ENCODE assay signal across 26 cellular contexts in the genomic region with DNA sequence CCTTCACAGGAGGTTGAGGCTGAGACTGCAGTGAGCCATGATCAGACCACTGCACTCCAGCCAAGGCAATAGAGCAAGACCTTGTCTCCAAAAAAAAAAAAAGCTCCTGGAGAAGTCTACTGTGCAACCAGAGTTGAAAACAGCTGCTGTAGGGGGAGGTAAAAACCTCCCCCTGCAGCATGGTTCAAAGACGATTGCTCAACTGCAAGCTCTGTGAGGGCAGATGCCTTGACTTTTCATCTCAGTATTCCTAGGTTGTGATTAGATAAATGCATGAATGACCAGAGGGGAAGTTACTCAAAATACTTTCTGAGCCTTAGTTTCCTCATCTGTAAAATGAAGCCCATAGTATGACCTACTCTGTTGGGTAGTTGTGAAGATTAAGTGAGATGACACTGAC. TPM values are rescaled to one million over a fixed set of nuclear protein-coding genes. Genes with fewer than 3 reads are reported as not detected.
DNase-seq lines count a peak whose midpoint lies in the region; FAIRE-seq and TF ChIP-seq lines count a peak whose summit lies in the region.
"Had no signal": no experiment of that assay in that cellular context is flagged by ENCODE, and none has a peak within 500 bp of the region (broad histone marks: within the 10 kb centered on the region; RNA-seq: fewer than 3 reads in every experiment).

No MANE protein-coding gene starts in this region.

- H3K36me3 ChIP-seq in trophoblast cell (ENCODE audit: control insufficient read depth in 1 of 2, insufficient read depth in 2 of 2, low read length in 2 of 2) = no peaks in the 10 kb centered on the region
- no peaks in the 10 kb centered on the region for H3K36me3 ChIP-seq in esophagus muscularis mucosa
- H3K36me3 ChIP-seq: Peyer's patch had no signal

- TF ChIP-seq EP300 in Ishikawa (IDR thresholded peaks at IDR 0.05; ENCODE audit: borderline replicate concordance) = no peak
- TF ChIP-seq EP300 in esophagus muscularis mucosa (IDR thresholded peaks at IDR 0.05) = no peak

- WGBS in trophoblast cell (ENCODE audit: extremely low coverage, insufficient coverage, insufficient read length) = no CpG with 5 or more reads among the region's 1 CpG
- 79% methylated on average over 1 of the region's 1 CpG for WGBS in esophagus muscularis mucosa

- H3K9me3 ChIP-seq in trophoblast cell (ENCODE audit: insufficient read depth, low read depth, low read length) = no peaks in the 10 kb centered on the region
- H3K9me3 ChIP-seq in esophagus muscularis mucosa = no peaks in the 10 kb centered on the region
- H3K9me3 ChIP-seq: Peyer's patch had no signal

- H3K79me1 ChIP-seq in trophoblast cell (ENCODE audit: low read length) = no peaks in the 10 kb centered on the region

- no peak overlapping the region for H3K4ac ChIP-seq in trophoblast cell (ENCODE audit: low read depth, low read length)

- no peak overlapping the region for H3K4me2 ChIP-seq in trophoblast cell (ENCODE audit: low read length)
- H3K4me2 ChIP-seq: A549, GM23338 had no signal

- intact Hi-C loops in esophagus muscularis mucosa (cut with DNase I) = no loop called here

- H3K27ac ChIP-seq in coronary artery (no peak overlapping the region), trophoblast cell (ENCODE audit: low read depth, low read length) (no peak overlapping the region), esophagus muscularis mucosa (replicated peaks in 1 of 4) (no peak overlapping the region)
- H3K27ac ChIP-seq: A549 had no signal

- no peak for TF ChIP-seq RAD21 in Ishikawa (IDR thresholded peaks at IDR 0.05; ENCODE audit: low read depth)

- no peak overlapping the region for H2BK5ac ChIP-seq in trophoblast cell (ENCODE audit: low read depth, low read length, poor library complexity)

- no peak overlapping the region for H4K12ac ChIP-seq in trophoblast cell (ENCODE audit: low read depth, low read length)

- no peak overlapping the region for H4K8ac ChIP-seq in trophoblast cell (ENCODE audit: low read depth, low read length)

- no peak for FAIRE-seq in HTR-8/SVneo (lab: Jason Lieb, UNC)
- FAIRE-seq: A549, GM18507 had no signal

- no peak overlapping the region for H2BK12ac ChIP-seq in trophoblast cell (ENCODE audit: low read length)

- no peak for TF ChIP-seq POLR2A in NB4 (IDR thresholded peaks at IDR 0.05; ENCODE audit: extremely low read depth, insufficient read length)
- TF ChIP-seq POLR2A in esophagus muscularis mucosa (IDR thresholded peaks at IDR 0.05; ENCODE audit: low read depth) = no peak

- H2AFZ ChIP-seq in trophoblast cell (ENCODE audit: insufficient read depth, low read length, poor library complexity) = no peak overlapping the region
- H2AFZ ChIP-seq: GM23338 had no signal

- H4K91ac ChIP-seq in trophoblast cell (ENCODE audit: low read depth, low read length) = no peak overlapping the region

- no peak overlapping the region for H3K18ac ChIP-seq in trophoblast cell (ENCODE audit: low read length)

- H3K79me2 ChIP-seq in trophoblast cell (ENCODE audit: control insufficient read depth, insufficient read depth, low read length, poor library complexity) = no peaks in the 10 kb centered on the region

- H3K9ac ChIP-seq in trophoblast cell (ENCODE audit: low read length) = no peak overlapping the region

- H2BK120ac ChIP-seq in trophoblast cell (ENCODE audit: insufficient read depth, low read length, poor library complexity) = no peak overlapping the region

- no peak overlapping the region for H2AK5ac ChIP-seq in trophoblast cell (ENCODE audit: low read length)

- H3K14ac ChIP-seq in trophoblast cell (ENCODE audit: low read length) = no peak overlapping the region

- H3K4me3 ChIP-seq in NB4 (ENCODE audit: low read depth, low read length) (no peak overlapping the region), coronary artery (no peak overlapping the region), trophoblast cell (ENCODE audit: low read depth, low read length) (no peak overlapping the region), esophagus muscularis mucosa (no peak overlapping the region)
- H3K4me3 ChIP-seq: A549, GM23338, Peyer's patch had no signal

- H3K23ac ChIP-seq in trophoblast cell (ENCODE audit: low read length) = no peak overlapping the region

- TF ChIP-seq CTCF in NB4 (IDR thresholded peaks at IDR 0.05; ENCODE audit: low read depth, low read length) (no peak), coronary artery (IDR thresholded peaks at IDR 0.05) (no peak), esophagus muscularis mucosa (IDR thresholded peaks at IDR 0.05) (no peak)

- H3K27me3 ChIP-seq in trophoblast cell (ENCODE audit: insufficient read depth, low read length) = no peaks in the 10 kb centered on the region
- H3K27me3 ChIP-seq in esophagus muscularis mucosa = peaks cover 5 to 70% (median 19%) of the 10 kb centered on the region in 4 donors

- H3K4me1 ChIP-seq in trophoblast cell (ENCODE audit: control insufficient read depth in 1 of 2, insufficient read depth in 2 of 2, low read length in 2 of 2) (no peaks in the 10 kb centered on the region), esophagus muscularis mucosa (peaks cover 5 to 12% (median 10%) of the 10 kb centered on the region in 4 donors)
- H3K4me1 ChIP-seq: A549 had no signal

- peak; percentile 37 for DNase-seq in NB4 (ENCODE audit: low read depth)
- peak; percentile 19 for DNase-seq in coronary artery (ENCODE audit: low spot score)
- peak; percentile 42 to 68 for DNase-seq in trophoblast cell
- no peak for DNase-seq in esophagus muscularis mucosa (ENCODE audit: extremely low spot score)
- no peak for DNase-seq in HTR-8/SVneo (ENCODE audit: insufficient read length, low spot score)
- DNase-seq in hepatic stellate cell (ENCODE audit: low spot score) = no peak
- DNase-seq: C1 segment of cervical spinal cord; CD4-positive, alpha-beta memory T cell; COR-L47; DMS53; H9; Karpas-422; NCI-H1048; NCI-H1417; NCI-H1694; NCI-H2029 treated with DMSO at 0.1 percent for 48 hours; NCI-H526 treated with DMSO at 0.1 percent for 48 hours; SHP77 treated with DMSO at 0.1 percent for 48 hours had no signal

TF ChIP-seq in Ishikawa, 13 proteins besides CTCF, POLR2A, EP300 and RAD21:
- TF ChIP-seq NFIC (IDR thresholded peaks at IDR 0.05) (peak; percentile 11; the same call in 1 of the 2 replicates), CEBPB (IDR thresholded peaks at IDR 0.05) (peak; percentile 88), EGR1 (IDR thresholded peaks at IDR 0.05) (no peak), FOXM1 (IDR thresholded peaks at IDR 0.05; ENCODE audit: borderline replicate concordance, low read depth) (peak; percentile 15; the same call in 1 of the 2 replicates)

RNA-seq across cellular contexts. Expression of gene PPA1, which starts 25.0 kb away (rescaled TPM):
- polyA plus RNA-seq in trophoblast cell (2013) = 67.0 and 68.2 TPM in 2 replicates
- total RNA-seq in esophagus muscularis mucosa = 100 to 1,000 TPM in 1 of 4 donors, 10 to 100 TPM in 3; 72.6 to 105 (median 82.2) TPM

RNA-seq across cellular contexts. Expression of gene NPFFR1, which starts 25.6 kb away (rescaled TPM):
- not detected in 2 replicates for polyA plus RNA-seq in trophoblast cell (2013)
- total RNA-seq in esophagus muscularis mucosa = not detected
- total RNA-seq: CD4-positive, alpha-beta memory T cell; Daoy; G401; H9; NCI-H460; Peyer's patch had no signal
- polyA plus RNA-seq: A549; CD4-positive, alpha-beta memory T cell had no signal

Comparison
In these comparisons a context has a peak if more than half of its experiments do, and no peak if none do; other contexts are left out.
1. DNase-seq: peak in NB4 (single experiment), coronary artery (single experiment) and trophoblast cell (2 of 2); none in esophagus muscularis mucosa (single experiment), HTR-8/SVneo (single experiment) and hepatic stellate cell (single experiment).